8 cellular contexts compared by ENCODE assay signal in the genomic region with DNA sequence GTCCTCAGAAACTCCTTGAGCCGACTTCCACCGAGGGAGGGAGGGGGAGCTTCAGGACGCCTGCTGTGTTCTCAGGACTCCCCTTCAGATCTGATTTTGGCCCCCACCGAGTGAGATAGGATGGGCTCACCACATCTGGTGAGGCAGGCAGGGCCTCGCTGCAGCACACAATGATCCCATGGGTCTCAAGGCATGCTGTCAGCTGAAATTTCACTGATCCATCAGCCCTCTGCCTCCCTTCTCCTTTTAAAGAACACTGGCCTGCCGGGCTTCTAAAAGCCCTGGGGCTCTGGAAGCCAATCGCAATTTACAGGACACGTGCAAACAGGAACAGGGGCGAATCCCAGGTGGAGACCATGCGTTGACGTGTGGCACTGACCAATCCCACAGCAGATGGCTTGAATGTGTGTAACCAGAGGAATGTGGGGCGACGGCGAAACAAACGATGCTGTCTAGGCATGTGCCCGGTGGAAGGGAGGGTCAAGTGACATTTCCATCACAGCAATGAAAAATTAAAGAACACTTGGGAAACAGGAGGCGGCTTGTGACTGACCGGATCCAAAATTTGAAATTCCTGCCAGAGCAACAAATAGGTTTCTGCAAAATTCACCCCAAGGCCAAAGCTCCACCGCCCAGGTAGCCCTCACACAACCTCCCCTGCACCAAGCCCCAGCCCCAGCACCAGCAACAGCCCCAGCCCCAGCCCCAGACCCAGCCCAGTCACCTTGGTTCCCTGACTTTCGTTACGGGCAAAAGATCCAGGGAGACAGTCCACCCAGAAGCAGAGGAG.
A peak's percentile ranks its signal among the peaks of the same experiment; 100 is the strongest.
DNase-seq lines count a peak whose midpoint lies in the region; ATAC-seq and TF ChIP-seq lines count a peak whose summit lies in the region.

No MANE protein-coding gene starts in this region.

- H3K27ac ChIP-seq in Panc1 (ENCODE audit: low read length) = no peak overlapping the region; the same call in 1 of the 2 replicates
- H3K27ac ChIP-seq in esophagus squamous epithelium = no peak overlapping the region
- no peak overlapping the region for H3K27ac ChIP-seq in prostate gland

- DNase-seq in GM12864 (ENCODE audit: low read depth) (no peak), Panc1 (ENCODE audit: low read depth, low spot score) (no peak), esophagus squamous epithelium (lab: John Stamatoyannopoulos, UW) (no peak), prostate gland (ENCODE audit: low spot score) (no peak), DMS79 treated with DMSO at 0.1 percent for 48 hours (lab: John Stamatoyannopoulos, UW) (no peak), COLO829 (ENCODE audit: low spot score) (no peak)
- no peak for DNase-seq in stimulated activated CD4-positive, alpha-beta T cell treated with anti-CD3 and anti-CD28 coated beads, Interleukin-15, amount 100 ng/mL, for 24 hours

- WGBS in esophagus squamous epithelium, 2 donors = 31% methylated on average over 11 to 14 of the region's 21 CpGs
- 26% methylated on average over 21 of the region's 21 CpGs for WGBS in prostate gland

- H3K4me1 ChIP-seq in Panc1 (ENCODE audit: control insufficient read depth, insufficient read depth, low read length) = peaks cover 3% of the 10 kb centered on the region; the same call in 1 of the 2 replicates
- H3K4me1 ChIP-seq in esophagus squamous epithelium = peaks cover 30 to 78% (median 54%) of the 10 kb centered on the region in 3 donors
- no peaks in the 10 kb centered on the region for H3K4me1 ChIP-seq in prostate gland (replicated peaks)

- no peak for ATAC-seq in Panc1
- ATAC-seq in HG03025 (IDR thresholded peaks at IDR 0.05; ENCODE audit: low FRiP score, unreplicated experiment) = no peak

- TF ChIP-seq POLR2A in esophagus squamous epithelium (IDR thresholded peaks at IDR 0.05) (no peak), prostate gland (IDR thresholded peaks at IDR 0.05) (no peak)

- H3K36me3 ChIP-seq in Panc1 (ENCODE audit: control insufficient read depth, insufficient read depth, low read length) (no peaks in the 10 kb centered on the region), esophagus squamous epithelium (no peaks in the 10 kb centered on the region), prostate gland (no peaks in the 10 kb centered on the region)

- no TSS peak for BruUV-seq in Panc1 (replicated peaks; lab: Mats Ljungman, UMichigan)

- POLR2A ChIA-PET in Panc1 (lab: Charles Lee) = no interaction called here

- in situ Hi-C loops in Panc1 (cut with HindIII; ENCODE audit: low pct_unique_long_range_greater_than_20kb, low sequenced_read_pairs) = no loop called here

- intact Hi-C loops in Panc1 (cut with micrococcal nuclease; ENCODE audit: unreplicated experiment) = no loop called here
- intact Hi-C loops in esophagus squamous epithelium (cut with DNase I) = no loop called here
- intact Hi-C loops in prostate gland (cut with DNase I) = no loop called here

- H3K9me3 ChIP-seq in Panc1 (ENCODE audit: control insufficient read depth, insufficient read depth, low read depth, low read length) (no peaks in the 10 kb centered on the region), esophagus squamous epithelium (no peaks in the 10 kb centered on the region), prostate gland (no peaks in the 10 kb centered on the region)

- CTCF ChIA-PET in Panc1 (lab: Charles Lee) = no interaction called here

- H3K4me3 ChIP-seq in GM12864 (ENCODE audit: low read depth, low read length) = peak overlapping the region; percentile 47
- H3K4me3 ChIP-seq in Panc1 (ENCODE audit: low read depth in 2 of 2, low read length in 2 of 2) = peak overlapping the region; percentile 47 to 61
- peak overlapping the region; percentile 15 to 67 (median 42) for H3K4me3 ChIP-seq in esophagus squamous epithelium
- peak overlapping the region; percentile 21 to 28 for H3K4me3 ChIP-seq in prostate gland

- H3K27me3 ChIP-seq in Panc1 (ENCODE audit: control insufficient read depth, insufficient read depth, low read length) = no peaks in the 10 kb centered on the region
- H3K27me3 ChIP-seq in esophagus squamous epithelium = peaks cover 0 to 96% (median 0%) of the 10 kb centered on the region in 4 donors
- no peaks in the 10 kb centered on the region for H3K27me3 ChIP-seq in prostate gland (replicated peaks; ENCODE audit: insufficient read depth)

- no peak for TF ChIP-seq CTCF in GM12864 (IDR thresholded peaks at IDR 0.05; ENCODE audit: low read depth, low read length, missing control alignments)
- TF ChIP-seq CTCF in Panc1 (IDR thresholded peaks at IDR 0.05) = no peak
- no peak for TF ChIP-seq CTCF in esophagus squamous epithelium (IDR thresholded peaks at IDR 0.05)
- no peak for TF ChIP-seq CTCF in prostate gland (IDR thresholded peaks at IDR 0.05)
